In the genomic region with DNA sequence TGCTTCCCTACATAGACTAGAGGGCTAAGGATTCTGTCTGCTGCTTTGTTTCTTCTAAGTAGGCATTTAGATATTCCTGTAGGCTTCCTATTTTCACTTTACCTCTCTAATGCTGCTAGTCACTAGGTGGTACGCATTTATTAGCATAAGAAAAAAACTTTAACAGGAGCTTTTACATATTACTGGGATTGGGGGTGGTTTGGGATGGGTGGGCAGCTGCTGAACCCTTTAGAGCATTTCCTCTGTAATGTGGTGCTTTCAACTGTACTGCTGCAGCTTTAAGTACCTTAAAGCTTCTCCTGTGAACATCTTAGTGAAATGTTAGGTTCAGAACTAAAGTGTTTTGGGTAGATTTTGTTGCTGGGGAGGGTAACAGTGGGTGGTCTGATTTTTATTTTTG, we compare ENCODE assay signal across 24 cellular contexts.
"Had no signal": no experiment of that assay in that cellular context is flagged by ENCODE, and none has a peak within 500 bp of the region (broad histone marks: within the 10 kb centered on the region; RNA-seq: fewer than 3 reads in every experiment).

No MANE protein-coding gene starts in this region.

- ATAC-seq: gastroesophageal sphincter; natural killer cell treated with Interleukin-12 subunit alpha and Interleukin-12 subunit beta and Interleukin-15 and Interleukin-18, amount 100 ng/mL, for 72 hours; psoas muscle; T-helper 17 cell; upper lobe of right lung had no signal

- H3K4me1 ChIP-seq: gastroesophageal sphincter, psoas muscle, right atrium auricular region, spleen, upper lobe of right lung had no signal

- H3K27ac ChIP-seq: epithelial cell of prostate, gastroesophageal sphincter, neutrophil, ovary, psoas muscle, right atrium auricular region, spleen, thoracic aorta, upper lobe of right lung had no signal

- H3K36me3 ChIP-seq: gastroesophageal sphincter, neutrophil, ovary, right atrium auricular region, spleen, thoracic aorta, upper lobe of right lung had no signal

- H3K27me3 ChIP-seq: neutrophil, ovary, right atrium auricular region had no signal

- H3K9me3 ChIP-seq: gastroesophageal sphincter, ovary, psoas muscle, right atrium auricular region, thoracic aorta, upper lobe of right lung had no signal

- DNase-seq: activated CD4-positive, alpha-beta T cell treated with anti-CD3 and anti-CD28 coated beads for 4 hours; activated CD4-positive, alpha-beta T cell treated with anti-CD3 and anti-CD28 coated beads, Interleukin-2, amount 50 U/mL, for 48 hours; activated CD4-positive, CD25-positive, alpha-beta regulatory T cell; activated CD8-positive, alpha-beta memory T cell treated with anti-CD3 and anti-CD28 coated beads, Interleukin-2, amount 50 U/mL, for 48 hours; activated naive CD4-positive, alpha-beta T cell treated with anti-CD3 and anti-CD28 coated beads for 36 hours; activated naive CD8-positive, alpha-beta T cell treated with anti-CD3 and anti-CD28 coated beads, Interleukin-2, amount 10 ng/mL, durations not matched to agents 7 days and 5 days; activated T-cell treated with anti-CD3 and anti-CD28 coated beads, Interleukin-2, amount 50 U/mL, for 48 hours; amniotic stem cell; cortex of kidney; head of caudate nucleus; hypothalamus; ovary; psoas muscle; spleen; stimulated activated CD4-positive, alpha-beta T cell treated with anti-CD3 and anti-CD28 coated beads, Interleukin-4, amount 100 ng/mL, for 1 hour; stimulated activated naive CD4-positive, alpha-beta T cell; T-helper 17 cell; upper lobe of right lung had no signal

- H3K4me3 ChIP-seq: gastroesophageal sphincter, ovary, psoas muscle, right atrium auricular region, spleen, thoracic aorta, upper lobe of right lung had no signal
